In the genomic region with DNA sequence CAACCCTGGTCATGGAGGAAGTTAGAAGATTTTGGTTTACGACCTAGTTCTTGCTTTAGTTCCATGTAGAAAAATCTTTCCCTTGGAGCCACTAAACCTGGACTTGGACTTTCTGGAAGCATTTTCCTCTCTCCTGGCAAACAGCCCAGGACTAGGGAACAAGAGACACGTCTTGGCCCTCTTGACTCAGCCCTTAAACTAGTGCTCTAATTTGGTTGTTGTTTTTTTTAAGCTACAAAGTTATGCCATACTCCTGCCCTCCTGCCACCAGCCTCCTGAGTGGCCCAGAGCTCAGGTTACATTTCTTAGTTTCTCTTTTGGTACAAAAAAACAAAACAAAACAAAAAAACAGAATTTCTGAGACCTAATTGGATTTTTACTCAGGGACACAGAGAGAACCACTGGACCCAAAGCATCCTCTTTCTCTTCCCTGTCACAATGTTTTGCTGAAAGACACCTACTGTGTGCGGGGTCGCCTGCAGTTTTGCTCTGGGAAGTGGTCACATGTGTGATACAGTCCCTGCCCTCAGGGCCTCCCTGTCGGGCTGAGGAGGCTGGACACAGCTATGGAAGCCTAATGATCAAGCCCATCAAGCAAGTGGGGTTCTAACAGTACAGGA, we compare ENCODE assay signal across 11 cellular contexts. TPM values are rescaled to one million over a fixed set of nuclear protein-coding genes. Genes with fewer than 3 reads are reported as not detected.
A peak's percentile ranks its signal among the peaks of the same experiment; 100 is the strongest.
DNase-seq lines count a peak whose midpoint lies in the region; ATAC-seq, FAIRE-seq and TF ChIP-seq lines count a peak whose summit lies in the region.
"Had no signal": no experiment of that assay in that cellular context is flagged by ENCODE, and none has a peak within 500 bp of the region (broad histone marks: within the 10 kb centered on the region; RNA-seq: fewer than 3 reads in every experiment).

No MANE protein-coding gene starts in this region.

- intact Hi-C loops in Right ventricle myocardium superior (cut with DNase I) (no loop called here), Right ventricle myocardium inferior (cut with DNase I) (no loop called here)

- peaks cover 27% of the 10 kb centered on the region for H3K27me3 Mint-ChIP-seq in activated T-cell treated with anti-CD3 and anti-CD28 coated beads, Interleukin-2, amount 50 U/mL, for 24 hours

- H3K36me3 Mint-ChIP-seq in activated T-cell treated with anti-CD3 and anti-CD28 coated beads, Interleukin-2, amount 50 U/mL, for 24 hours (ENCODE audit: low read depth), result no peaks in the 10 kb centered on the region
- H3K36me3 Mint-ChIP-seq: activated naive CD4-positive, alpha-beta T cell treated with anti-CD3 and anti-CD28 coated beads, Interleukin-2, amount 50 U/mL, for 72 hours had no signal

- H3K27ac ChIP-seq in layer of hippocampus (ENCODE audit: low read depth, low read length), result peak overlapping the region; percentile 55
- H3K27ac ChIP-seq: VCaP had no signal

- no peak overlapping the region for H3K4me3 ChIP-seq in cardiac fibroblast (replicated peaks in 1 of 2; ENCODE audit: low read depth in 2 of 2, low read length in 2 of 2)

- no peak overlapping the region for H3K4me3 Mint-ChIP-seq in activated T-cell treated with anti-CD3 and anti-CD28 coated beads, Interleukin-2, amount 50 U/mL, for 24 hours
- H3K4me3 Mint-ChIP-seq: stimulated activated naive CD8-positive, alpha-beta T cell treated with anti-CD3 and anti-CD28 coated beads, Interleukin-15, amount 100 ng/mL, for 72 hours had no signal

- no peaks in the 10 kb centered on the region for H3K27me3 ChIP-seq in layer of hippocampus (ENCODE audit: control insufficient read depth, insufficient read depth, low read length)

- TF ChIP-seq CTCF in cardiac fibroblast (IDR thresholded peaks at IDR 0.05; ENCODE audit: low read depth, low read length), result no peak

- no peaks in the 10 kb centered on the region for H3K4me1 Mint-ChIP-seq in activated T-cell treated with anti-CD3 and anti-CD28 coated beads, Interleukin-2, amount 50 U/mL, for 24 hours (ENCODE audit: low read depth)
- H3K4me1 Mint-ChIP-seq: stimulated activated naive CD8-positive, alpha-beta T cell treated with anti-CD3 and anti-CD28 coated beads, Interleukin-15, amount 100 ng/mL, for 72 hours had no signal

- no peaks in the 10 kb centered on the region for H3K9me3 Mint-ChIP-seq in activated T-cell treated with anti-CD3 and anti-CD28 coated beads, Interleukin-2, amount 50 U/mL, for 24 hours
- H3K9me3 Mint-ChIP-seq: activated naive CD4-positive, alpha-beta T cell treated with anti-CD3 and anti-CD28 coated beads, Interleukin-2, amount 50 U/mL, for 72 hours; stimulated activated naive CD8-positive, alpha-beta T cell treated with anti-CD3 and anti-CD28 coated beads, Interleukin-15, amount 100 ng/mL, for 72 hours had no signal

- ATAC-seq in Right ventricle myocardium superior (ENCODE audit: poor library complexity) (peak; percentile 42), Right ventricle myocardium inferior (no peak), HG03342 (IDR thresholded peaks at IDR 0.05; ENCODE audit: unreplicated experiment) (no peak), GM19452 (IDR thresholded peaks at IDR 0.05; ENCODE audit: unreplicated experiment) (no peak)
- ATAC-seq: activated naive CD4-positive, alpha-beta T cell treated with anti-CD3 and anti-CD28 coated beads, Interleukin-2, amount 50 U/mL, for 72 hours; stimulated activated naive CD8-positive, alpha-beta T cell treated with anti-CD3 and anti-CD28 coated beads, Interleukin-15, amount 100 ng/mL, for 72 hours had no signal

- DNase-seq in Right ventricle myocardium superior (no peak), Right ventricle myocardium inferior (ENCODE audit: missing footprints) (no peak), cardiac fibroblast (ENCODE audit: low read depth in 2 of 2) (peak; percentile 80 to 82), urothelium cell line (ENCODE audit: low spot score) (peak; percentile 41)
- no peak for DNase-seq in activated T-cell treated with anti-CD3 and anti-CD28 coated beads, Interleukin-2, amount 50 U/mL, for 24 hours
- DNase-seq: stimulated activated naive CD8-positive, alpha-beta T cell treated with anti-CD3 and anti-CD28 coated beads, Interleukin-15, amount 100 ng/mL, for 72 hours had no signal

- H3K27ac Mint-ChIP-seq in activated T-cell treated with anti-CD3 and anti-CD28 coated beads, Interleukin-2, amount 50 U/mL, for 24 hours, result no peak overlapping the region
- H3K27ac Mint-ChIP-seq: activated naive CD4-positive, alpha-beta T cell treated with anti-CD3 and anti-CD28 coated beads, Interleukin-2, amount 50 U/mL, for 72 hours; stimulated activated naive CD8-positive, alpha-beta T cell treated with anti-CD3 and anti-CD28 coated beads, Interleukin-15, amount 100 ng/mL, for 72 hours had no signal

- FAIRE-seq in urothelium cell line (lab: Jason Lieb, UNC), result no peak

RNA-seq across cellular contexts. Expression of gene SCUBE3, which starts 32.3 kb away (rescaled TPM):
- total RNA-seq in Right ventricle myocardium superior, result 9.7 TPM
- 10.3 TPM for total RNA-seq in Right ventricle myocardium inferior

RNA-seq across cellular contexts. Expression of gene TCP11, which starts 40.3 kb away (rescaled TPM):
- total RNA-seq in Right ventricle myocardium superior, result not detected
- not detected for total RNA-seq in Right ventricle myocardium inferior
- total RNA-seq: activated naive CD4-positive, alpha-beta T cell treated with anti-CD3 and anti-CD28 coated beads, Interleukin-2, amount 50 U/mL, for 72 hours had no signal

Comparison
In these comparisons a context has a peak if more than half of its experiments do, and no peak if none do; other contexts are left out.
1. DNase-seq: peak in cardiac fibroblast (2 of 2) and urothelium cell line (single experiment); none in Right ventricle myocardium superior (single experiment), Right ventricle myocardium inferior (single experiment) and activated T-cell treated with anti-CD3 and anti-CD28 coated beads, Interleukin-2, amount 50 U/mL, for 24 hours (single experiment).